17 cellular contexts compared by ENCODE assay signal in the genomic region with DNA sequence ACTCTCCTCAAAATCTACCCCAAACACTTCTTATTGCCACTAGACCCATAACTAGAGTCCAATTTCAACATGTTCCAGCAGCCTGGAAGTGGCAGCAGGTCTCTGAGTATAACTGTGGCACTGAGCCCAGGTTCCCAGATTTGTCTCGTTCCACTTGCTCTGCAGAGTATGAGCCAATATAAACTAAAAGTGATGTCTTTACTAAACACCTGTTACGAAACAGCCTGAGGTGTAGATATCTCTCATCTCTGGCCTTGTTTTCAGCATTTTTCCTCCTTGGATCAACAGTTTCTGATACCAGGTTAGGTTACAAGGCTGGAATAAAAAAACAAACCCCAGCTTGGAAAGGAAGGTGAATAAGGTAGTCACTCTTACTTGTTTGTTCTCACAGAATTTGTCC. TPM values are rescaled to one million over a fixed set of nuclear protein-coding genes. Genes with fewer than 3 reads are reported as not detected.
DNase-seq lines count a peak whose midpoint lies in the region; ATAC-seq, FAIRE-seq and TF ChIP-seq lines count a peak whose summit lies in the region.
"Had no signal": no experiment of that assay in that cellular context is flagged by ENCODE, and none has a peak within 500 bp of the region (broad histone marks: within the 10 kb centered on the region; RNA-seq: fewer than 3 reads in every experiment).

No MANE protein-coding gene starts in this region.

- H3K4me2 ChIP-seq in astrocyte (ENCODE audit: low read length): no peak overlapping the region
- H3K4me2 ChIP-seq in neuronal stem cell (ENCODE audit: insufficient read depth, low read length, poor library complexity, severe bottlenecking): no peak overlapping the region

- peaks cover 1% of the 10 kb centered on the region for H3K9me3 Mint-ChIP-seq in astrocyte (ENCODE audit: unreplicated experiment)

- H2BK12ac ChIP-seq in neuronal stem cell (ENCODE audit: low read length): no peak overlapping the region

- no peaks in the 10 kb centered on the region for H3K27me3 ChIP-seq in astrocyte (ENCODE audit: insufficient read depth, low read length)
- no peaks in the 10 kb centered on the region for H3K27me3 ChIP-seq in gastroesophageal sphincter
- no peaks in the 10 kb centered on the region for H3K27me3 ChIP-seq in neuronal stem cell (ENCODE audit: control insufficient read depth in 3 of 3, insufficient read depth in 3 of 3, low read depth in 1 of 3, low read length in 3 of 3)
- H3K27me3 ChIP-seq: testis had no signal

- no peaks in the 10 kb centered on the region for H3K36me3 ChIP-seq in astrocyte (ENCODE audit: insufficient read depth, low read length)
- peaks cover 0 to 8% of the 10 kb centered on the region in 2 donors for H3K36me3 ChIP-seq in gastroesophageal sphincter
- H3K36me3 ChIP-seq in neuronal stem cell (replicated peaks in 1 of 2; ENCODE audit: control insufficient read depth in 2 of 2, insufficient read depth in 2 of 2, low read length in 2 of 2): no peaks in the 10 kb centered on the region

- ATAC-seq in gastroesophageal sphincter (peak; percentile 97), HG02588 (IDR thresholded peaks at IDR 0.05; ENCODE audit: unreplicated experiment) (no peak), GM21619 (IDR thresholded peaks at IDR 0.05; ENCODE audit: unreplicated experiment) (no peak)

- no peak overlapping the region for H3K23ac ChIP-seq in neuronal stem cell (ENCODE audit: low read depth, low read length, poor library complexity)

- TF ChIP-seq CTCF in astrocyte (IDR thresholded peaks at IDR 0.05; ENCODE audit: insufficient read depth, low read depth, low read length) (no peak), gastroesophageal sphincter (IDR thresholded peaks at IDR 0.05) (no peak)

- 40 to 56% methylated on average over 1 to 2 of the region's 2 CpGs for WGBS in gastroesophageal sphincter (ENCODE audit: low coverage in 1 of 2), 2 donors
- WGBS in neuronal stem cell (ENCODE audit: extremely low coverage in 2 of 2, insufficient read length in 2 of 2, insufficient replicate concordance in 1 of 2), 2 donors: no CpG with 5 or more reads among the region's 2 CpGs

- no peak for TF ChIP-seq EP300 in gastroesophageal sphincter (IDR thresholded peaks at IDR 0.05)

- H4K20me1 ChIP-seq in astrocyte (ENCODE audit: insufficient read depth, low read length): no peaks in the 10 kb centered on the region

- no peaks in the 10 kb centered on the region for H3K79me1 ChIP-seq in neuronal stem cell (ENCODE audit: low read depth, low read length)

- H3K4ac ChIP-seq in neuronal stem cell (ENCODE audit: low read length): no peak overlapping the region

- no peak overlapping the region for H2AK5ac ChIP-seq in neuronal stem cell (ENCODE audit: low read depth, low read length)

- H3K27me3 Mint-ChIP-seq in astrocyte (ENCODE audit: low read depth, unreplicated experiment): no peaks in the 10 kb centered on the region
- H3K27me3 Mint-ChIP-seq: activated CD4-positive, alpha-beta memory T cell treated with anti-CD3 and anti-CD28 coated beads for 36 hours; IgD-negative memory B cell; naive B cell had no signal

- no peaks in the 10 kb centered on the region for H3K79me2 ChIP-seq in astrocyte (ENCODE audit: insufficient read depth, low read length)

- H2BK120ac ChIP-seq in neuronal stem cell (ENCODE audit: low read depth, low read length): no peak overlapping the region

- H2AFZ ChIP-seq in astrocyte (ENCODE audit: low read depth, low read length) (no peak overlapping the region), neuronal stem cell (ENCODE audit: low read length) (no peak overlapping the region)

- no peak overlapping the region for H3K4me3 Mint-ChIP-seq in astrocyte (ENCODE audit: unreplicated experiment)
- H3K4me3 Mint-ChIP-seq: activated CD4-positive, alpha-beta memory T cell treated with anti-CD3 and anti-CD28 coated beads for 36 hours; IgD-negative memory B cell; naive B cell had no signal

- peaks cover 15% of the 10 kb centered on the region for H3K4me1 Mint-ChIP-seq in astrocyte (ENCODE audit: low read depth, unreplicated experiment)

- H3K4me1 ChIP-seq in astrocyte (ENCODE audit: insufficient read depth, low read length): peaks cover 8% of the 10 kb centered on the region
- H3K4me1 ChIP-seq in gastroesophageal sphincter: peaks cover 3 to 30% (median 16%) of the 10 kb centered on the region in 3 donors
- H3K4me1 ChIP-seq in neuronal stem cell (ENCODE audit: control insufficient read depth in 2 of 2, insufficient read depth in 1 of 2, low read depth in 1 of 2, low read length in 2 of 2): peaks cover 0 to 2% of the 10 kb centered on the region in 2 donors
- H3K4me1 ChIP-seq: testis had no signal

- DNase-seq in NCI-H1694 (lab: John Stamatoyannopoulos, UW) (peak; percentile 74), astrocyte (ENCODE audit: low read depth) (peak; percentile 29), renal cortical epithelial cell (ENCODE audit: low read depth) (peak; percentile 83), neuronal stem cell (ENCODE audit: low spot score) (no peak)
- no peak for DNase-seq in central memory CD4-positive, alpha-beta T cell
- DNase-seq: activated CD4-positive, alpha-beta memory T cell treated with anti-CD3 and anti-CD28 coated beads for 36 hours; activated gamma-delta T cell; naive B cell; NCI-H1930; T-helper 1 cell; testis had no signal

- no peak overlapping the region for H2BK15ac ChIP-seq in neuronal stem cell (ENCODE audit: low read length)

- H3K9me3 ChIP-seq in astrocyte (ENCODE audit: insufficient read depth, low read depth, low read length): no peaks in the 10 kb centered on the region
- H3K9me3 ChIP-seq in gastroesophageal sphincter: no peaks in the 10 kb centered on the region
- peaks cover 0 to 1% of the 10 kb centered on the region in 2 donors for H3K9me3 ChIP-seq in neuronal stem cell (replicated peaks in 1 of 2; ENCODE audit: control insufficient read depth in 2 of 2, insufficient read depth in 1 of 2, low read depth in 1 of 2, low read length in 2 of 2)
- H3K9me3 ChIP-seq: testis had no signal

- peaks cover 15% of the 10 kb centered on the region for H3K36me3 Mint-ChIP-seq in astrocyte (ENCODE audit: low read depth, unreplicated experiment)

- H2BK5ac ChIP-seq in neuronal stem cell (ENCODE audit: low read length): no peak overlapping the region

- FAIRE-seq in astrocyte (lab: Jason Lieb, UNC): no peak

- H4K8ac ChIP-seq in neuronal stem cell (ENCODE audit: low read depth, low read length): no peak overlapping the region

- H3K4me3 ChIP-seq in astrocyte (ENCODE audit: insufficient read depth, low read depth, low read length) (no peak overlapping the region), gastroesophageal sphincter (no peak overlapping the region), neuronal stem cell (ENCODE audit: low read length in 2 of 2) (no peak overlapping the region)
- H3K4me3 ChIP-seq: skin epidermis, testis had no signal

- no peak for TF ChIP-seq POLR2A in gastroesophageal sphincter (IDR thresholded peaks at IDR 0.05)

- no peak overlapping the region for H3K18ac ChIP-seq in neuronal stem cell (ENCODE audit: low read length)

- no peak overlapping the region for H3K9ac ChIP-seq in astrocyte (ENCODE audit: low read length)
- H3K9ac ChIP-seq in neuronal stem cell (ENCODE audit: low read depth, low read length, poor library complexity): no peak overlapping the region

- H3K27ac Mint-ChIP-seq in astrocyte (ENCODE audit: unreplicated experiment): no peak overlapping the region
- H3K27ac Mint-ChIP-seq: activated CD4-positive, alpha-beta memory T cell treated with anti-CD3 and anti-CD28 coated beads for 36 hours had no signal

- H3K14ac ChIP-seq in neuronal stem cell (ENCODE audit: low read length): no peak overlapping the region

- no peak overlapping the region for H4K91ac ChIP-seq in neuronal stem cell (ENCODE audit: low read depth, low read length, poor library complexity)

- H3K27ac ChIP-seq in astrocyte (ENCODE audit: low read depth, low read length) (no peak overlapping the region), gastroesophageal sphincter (peak overlapping the region; percentile 83 to 99 (median 84)), neuronal stem cell (replicated peaks; ENCODE audit: low read length) (no peak overlapping the region)
- H3K27ac ChIP-seq: C4-2B, skin epidermis, testis had no signal

RNA-seq across cellular contexts. Expression of gene PRDX6, which starts 25.2 kb away (rescaled TPM):
- total RNA-seq in astrocyte (459 and 520 TPM in 2 replicates), gastroesophageal sphincter (100 to 1,000 TPM; 332 to 411 (median 384) TPM), renal cortical epithelial cell (354 and 387 TPM in 2 replicates)
- 225 TPM for polyA plus RNA-seq in neuronal stem cell (2013, experiment 1 of 2)
- 224 TPM for polyA plus RNA-seq in neuronal stem cell (2013, experiment 2 of 2)

Comparison
In these comparisons a context has a peak if more than half of its experiments do, and no peak if none do; other contexts are left out.
1. DNase-seq: peak in NCI-H1694 (single experiment), astrocyte (single experiment) and renal cortical epithelial cell (single experiment); none in neuronal stem cell (single experiment) and central memory CD4-positive, alpha-beta T cell (single experiment).
2. H3K27ac ChIP-seq: peak in gastroesophageal sphincter (4 of 4); none in astrocyte (single experiment) and neuronal stem cell (single experiment).